Comparison of ENCODE assay signal across 16 cellular contexts in the genomic region with DNA sequence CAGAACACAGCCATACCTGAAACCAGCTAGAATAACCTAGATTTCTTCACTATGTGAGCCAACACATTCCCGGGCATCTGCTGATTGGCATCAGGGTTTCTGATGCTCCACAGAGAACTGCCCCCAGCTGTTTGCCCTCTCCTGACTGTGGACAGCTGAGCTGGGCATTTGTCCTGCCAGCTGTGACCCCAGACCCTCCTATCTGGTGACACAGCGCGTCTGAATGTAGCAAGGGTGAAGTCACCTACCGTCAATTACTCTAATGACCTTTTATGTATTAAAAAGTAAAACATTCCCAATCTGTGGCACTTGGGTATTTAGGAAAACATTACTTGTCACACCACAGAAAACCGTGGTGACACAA.
"Had no signal": no experiment of that assay in that cellular context is flagged by ENCODE, and none has a peak within 500 bp of the region (broad histone marks: within the 10 kb centered on the region; RNA-seq: fewer than 3 reads in every experiment).

No MANE protein-coding gene starts in this region.

- H3K27ac Mint-ChIP-seq: activated CD4-positive, alpha-beta memory T cell treated with anti-CD3 and anti-CD28 coated beads, Interleukin-2, amount 10 ng/mL, durations not matched to agents 7 days and 5 days; nephron had no signal

- H3K4me1 ChIP-seq: adrenal gland, prostate gland, right atrium auricular region had no signal

- DNase-seq: activated CD4-positive, alpha-beta memory T cell treated with anti-CD3 and anti-CD28 coated beads, Interleukin-2, amount 10 ng/mL, durations not matched to agents 7 days and 5 days; activated gamma-delta T cell; activated T-cell treated with anti-CD3 and anti-CD28 coated beads, Interleukin-2, amount 50 U/mL, for 24 hours; adrenal gland; dermis blood vessel endothelial cell; effector memory CD4-positive, alpha-beta T cell; esophagus squamous epithelium; mesendoderm; stomach; SW 1271; trophoblast cell had no signal

- H3K4me3 ChIP-seq: adrenal gland, cardiac muscle cell, prostate gland, right atrium auricular region had no signal

- H3K27me3 Mint-ChIP-seq: activated CD4-positive, alpha-beta memory T cell treated with anti-CD3 and anti-CD28 coated beads, Interleukin-2, amount 10 ng/mL, durations not matched to agents 7 days and 5 days had no signal

- H3K27ac ChIP-seq: adrenal gland, cardiac muscle cell, esophagus squamous epithelium, prostate gland, right atrium auricular region, stomach had no signal

- H3K27me3 ChIP-seq: adrenal gland, cardiac muscle cell, right atrium auricular region had no signal

- H3K9me3 ChIP-seq: adrenal gland, esophagus squamous epithelium, prostate gland, right atrium auricular region, stomach had no signal

- H3K4me3 Mint-ChIP-seq: activated CD4-positive, alpha-beta memory T cell treated with anti-CD3 and anti-CD28 coated beads, Interleukin-2, amount 10 ng/mL, durations not matched to agents 7 days and 5 days; nephron had no signal

- H3K36me3 Mint-ChIP-seq: activated naive CD4-positive, alpha-beta T cell treated with anti-CD3 and anti-CD28 coated beads, Interleukin-2, amount 50 U/mL, for 72 hours had no signal

- H3K36me3 ChIP-seq: adrenal gland, cardiac muscle cell, esophagus squamous epithelium, prostate gland, right atrium auricular region, stomach had no signal

- H3K4me1 Mint-ChIP-seq: activated CD4-positive, alpha-beta memory T cell treated with anti-CD3 and anti-CD28 coated beads, Interleukin-2, amount 10 ng/mL, durations not matched to agents 7 days and 5 days; nephron had no signal

- H3K9me3 Mint-ChIP-seq: activated T-cell treated with anti-CD3 and anti-CD28 coated beads, Interleukin-2, amount 50 U/mL, for 24 hours; nephron had no signal
